In the genomic region with DNA sequence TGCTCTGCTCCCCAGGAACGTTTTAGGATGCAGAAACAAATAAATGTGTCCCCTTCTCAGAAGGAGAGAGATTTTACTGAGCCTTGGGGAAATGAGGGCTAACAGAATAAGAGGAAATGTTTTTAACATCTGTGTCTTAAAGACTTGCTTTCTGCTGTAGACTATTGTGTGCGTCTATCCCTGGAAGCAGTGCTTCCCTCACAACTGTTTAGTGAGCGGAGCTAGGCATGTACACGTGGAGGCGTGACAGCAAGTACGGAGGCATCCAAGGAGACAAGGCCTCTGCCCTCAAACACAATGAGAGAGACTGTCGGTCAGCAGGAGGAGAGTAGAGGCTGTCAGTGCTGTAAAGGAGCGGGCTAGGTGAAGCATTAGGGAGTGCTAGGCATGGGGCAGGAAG, we compare ENCODE assay signal across 2 cellular contexts.
TF ChIP-seq lines count a peak whose summit lies in the region.

No MANE protein-coding gene starts in this region.

TF ChIP-seq in GM23338, 12 proteins besides CTCF, POLR2A, EP300 and RAD21 (continues in another document):
- TF ChIP-seq, protein P1, sequence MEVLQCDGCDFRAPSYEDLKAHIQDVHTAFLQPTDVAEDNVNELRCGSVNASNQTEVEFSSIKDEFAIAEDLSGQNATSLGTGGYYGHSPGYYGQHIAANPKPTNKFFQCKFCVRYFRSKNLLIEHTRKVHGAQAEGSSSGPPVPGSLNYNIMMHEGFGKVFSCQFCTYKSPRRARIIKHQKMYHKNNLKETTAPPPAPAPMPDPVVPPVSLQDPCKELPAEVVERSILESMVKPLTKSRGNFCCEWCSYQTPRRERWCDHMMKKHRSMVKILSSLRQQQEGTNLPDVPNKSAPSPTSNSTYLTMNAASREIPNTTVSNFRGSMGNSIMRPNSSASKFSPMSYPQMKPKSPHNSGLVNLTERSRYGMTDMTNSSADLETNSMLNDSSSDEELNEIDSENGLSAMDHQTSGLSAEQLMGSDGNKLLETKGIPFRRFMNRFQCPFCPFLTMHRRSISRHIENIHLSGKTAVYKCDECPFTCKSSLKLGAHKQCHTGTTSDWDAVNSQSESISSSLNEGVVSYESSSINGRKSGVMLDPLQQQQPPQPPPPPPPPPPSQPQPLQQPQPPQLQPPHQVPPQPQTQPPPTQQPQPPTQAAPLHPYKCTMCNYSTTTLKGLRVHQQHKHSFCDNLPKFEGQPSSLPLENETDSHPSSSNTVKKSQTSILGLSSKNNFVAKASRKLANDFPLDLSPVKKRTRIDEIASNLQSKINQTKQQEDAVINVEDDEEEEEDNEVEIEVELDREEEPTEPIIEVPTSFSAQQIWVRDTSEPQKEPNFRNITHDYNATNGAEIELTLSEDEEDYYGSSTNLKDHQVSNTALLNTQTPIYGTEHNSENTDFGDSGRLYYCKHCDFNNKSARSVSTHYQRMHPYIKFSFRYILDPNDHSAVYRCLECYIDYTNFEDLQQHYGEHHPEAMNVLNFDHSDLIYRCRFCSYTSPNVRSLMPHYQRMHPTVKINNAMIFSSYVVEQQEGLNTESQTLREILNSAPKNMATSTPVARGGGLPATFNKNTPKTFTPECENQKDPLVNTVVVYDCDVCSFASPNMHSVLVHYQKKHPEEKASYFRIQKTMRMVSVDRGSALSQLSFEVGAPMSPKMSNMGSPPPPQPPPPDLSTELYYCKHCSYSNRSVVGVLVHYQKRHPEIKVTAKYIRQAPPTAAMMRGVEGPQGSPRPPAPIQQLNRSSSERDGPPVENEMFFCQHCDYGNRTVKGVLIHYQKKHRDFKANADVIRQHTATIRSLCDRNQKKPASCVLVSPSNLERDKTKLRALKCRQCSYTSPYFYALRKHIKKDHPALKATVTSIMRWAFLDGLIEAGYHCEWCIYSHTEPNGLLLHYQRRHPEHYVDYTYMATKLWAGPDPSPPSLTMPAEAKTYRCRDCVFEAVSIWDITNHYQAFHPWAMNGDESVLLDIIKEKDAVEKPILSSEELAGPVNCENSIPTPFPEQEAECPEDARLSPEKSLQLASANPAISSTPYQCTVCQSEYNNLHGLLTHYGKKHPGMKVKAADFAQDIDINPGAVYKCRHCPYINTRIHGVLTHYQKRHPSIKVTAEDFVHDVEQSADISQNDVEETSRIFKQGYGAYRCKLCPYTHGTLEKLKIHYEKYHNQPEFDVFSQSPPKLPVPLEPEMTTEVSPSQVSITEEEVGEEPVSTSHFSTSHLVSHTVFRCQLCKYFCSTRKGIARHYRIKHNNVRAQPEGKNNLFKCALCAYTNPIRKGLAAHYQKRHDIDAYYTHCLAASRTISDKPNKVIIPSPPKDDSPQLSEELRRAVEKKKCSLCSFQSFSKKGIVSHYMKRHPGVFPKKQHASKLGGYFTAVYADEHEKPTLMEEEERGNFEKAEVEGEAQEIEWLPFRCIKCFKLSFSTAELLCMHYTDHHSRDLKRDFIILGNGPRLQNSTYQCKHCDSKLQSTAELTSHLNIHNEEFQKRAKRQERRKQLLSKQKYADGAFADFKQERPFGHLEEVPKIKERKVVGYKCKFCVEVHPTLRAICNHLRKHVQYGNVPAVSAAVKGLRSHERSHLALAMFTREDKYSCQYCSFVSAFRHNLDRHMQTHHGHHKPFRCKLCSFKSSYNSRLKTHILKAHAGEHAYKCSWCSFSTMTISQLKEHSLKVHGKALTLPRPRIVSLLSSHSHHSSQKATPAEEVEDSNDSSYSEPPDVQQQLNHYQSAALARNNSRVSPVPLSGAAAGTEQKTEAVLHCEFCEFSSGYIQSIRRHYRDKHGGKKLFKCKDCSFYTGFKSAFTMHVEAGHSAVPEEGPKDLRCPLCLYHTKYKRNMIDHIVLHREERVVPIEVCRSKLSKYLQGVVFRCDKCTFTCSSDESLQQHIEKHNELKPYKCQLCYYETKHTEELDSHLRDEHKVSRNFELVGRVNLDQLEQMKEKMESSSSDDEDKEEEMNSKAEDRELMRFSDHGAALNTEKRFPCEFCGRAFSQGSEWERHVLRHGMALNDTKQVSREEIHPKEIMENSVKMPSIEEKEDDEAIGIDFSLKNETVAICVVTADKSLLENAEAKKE (CRISPR knock-in tag; IDR thresholded peaks at IDR 0.05) = no peak
- TF ChIP-seq ZNF331 (CRISPR knock-in tag; IDR thresholded peaks at IDR 0.05; ENCODE audit: low read depth) = no peak
- TF ChIP-seq NANOG (IDR thresholded peaks at IDR 0.05; ENCODE audit: borderline replicate concordance) = no peak
- TF ChIP-seq, protein P2, sequence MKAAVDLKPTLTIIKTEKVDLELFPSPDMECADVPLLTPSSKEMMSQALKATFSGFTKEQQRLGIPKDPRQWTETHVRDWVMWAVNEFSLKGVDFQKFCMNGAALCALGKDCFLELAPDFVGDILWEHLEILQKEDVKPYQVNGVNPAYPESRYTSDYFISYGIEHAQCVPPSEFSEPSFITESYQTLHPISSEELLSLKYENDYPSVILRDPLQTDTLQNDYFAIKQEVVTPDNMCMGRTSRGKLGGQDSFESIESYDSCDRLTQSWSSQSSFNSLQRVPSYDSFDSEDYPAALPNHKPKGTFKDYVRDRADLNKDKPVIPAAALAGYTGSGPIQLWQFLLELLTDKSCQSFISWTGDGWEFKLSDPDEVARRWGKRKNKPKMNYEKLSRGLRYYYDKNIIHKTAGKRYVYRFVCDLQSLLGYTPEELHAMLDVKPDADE (IDR thresholded peaks at IDR 0.05) = no peak
- no peak for TF ChIP-seq JUNB (IDR thresholded peaks at IDR 0.05; ENCODE audit: unreplicated experiment)
- TF ChIP-seq, protein P3, sequence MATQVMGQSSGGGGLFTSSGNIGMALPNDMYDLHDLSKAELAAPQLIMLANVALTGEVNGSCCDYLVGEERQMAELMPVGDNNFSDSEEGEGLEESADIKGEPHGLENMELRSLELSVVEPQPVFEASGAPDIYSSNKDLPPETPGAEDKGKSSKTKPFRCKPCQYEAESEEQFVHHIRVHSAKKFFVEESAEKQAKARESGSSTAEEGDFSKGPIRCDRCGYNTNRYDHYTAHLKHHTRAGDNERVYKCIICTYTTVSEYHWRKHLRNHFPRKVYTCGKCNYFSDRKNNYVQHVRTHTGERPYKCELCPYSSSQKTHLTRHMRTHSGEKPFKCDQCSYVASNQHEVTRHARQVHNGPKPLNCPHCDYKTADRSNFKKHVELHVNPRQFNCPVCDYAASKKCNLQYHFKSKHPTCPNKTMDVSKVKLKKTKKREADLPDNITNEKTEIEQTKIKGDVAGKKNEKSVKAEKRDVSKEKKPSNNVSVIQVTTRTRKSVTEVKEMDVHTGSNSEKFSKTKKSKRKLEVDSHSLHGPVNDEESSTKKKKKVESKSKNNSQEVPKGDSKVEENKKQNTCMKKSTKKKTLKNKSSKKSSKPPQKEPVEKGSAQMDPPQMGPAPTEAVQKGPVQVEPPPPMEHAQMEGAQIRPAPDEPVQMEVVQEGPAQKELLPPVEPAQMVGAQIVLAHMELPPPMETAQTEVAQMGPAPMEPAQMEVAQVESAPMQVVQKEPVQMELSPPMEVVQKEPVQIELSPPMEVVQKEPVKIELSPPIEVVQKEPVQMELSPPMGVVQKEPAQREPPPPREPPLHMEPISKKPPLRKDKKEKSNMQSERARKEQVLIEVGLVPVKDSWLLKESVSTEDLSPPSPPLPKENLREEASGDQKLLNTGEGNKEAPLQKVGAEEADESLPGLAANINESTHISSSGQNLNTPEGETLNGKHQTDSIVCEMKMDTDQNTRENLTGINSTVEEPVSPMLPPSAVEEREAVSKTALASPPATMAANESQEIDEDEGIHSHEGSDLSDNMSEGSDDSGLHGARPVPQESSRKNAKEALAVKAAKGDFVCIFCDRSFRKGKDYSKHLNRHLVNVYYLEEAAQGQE (IDR thresholded peaks at IDR 0.05; ENCODE audit: unreplicated experiment) = no peak
- TF ChIP-seq POLR2AphosphoS5 (IDR thresholded peaks at IDR 0.05; ENCODE audit: low read depth) = no peak
- no peak for TF ChIP-seq STAT1 (IDR thresholded peaks at IDR 0.05; ENCODE audit: unreplicated experiment)
- no peak for TF ChIP-seq ZNF114 (CRISPR knock-in tag; IDR thresholded peaks at IDR 0.05)
- no peak for TF ChIP-seq CREB1 (CRISPR knock-in tag; IDR thresholded peaks at IDR 0.05; ENCODE audit: low read depth)

TF ChIP-seq in WTC11, 78 proteins besides CTCF, POLR2A, EP300 and RAD21 (continued from another document):
- TF ChIP-seq SP1 (CRISPR knock-in tag; conservative IDR thresholded peaks at IDR 0.05) (no peak), KAT7 (CRISPR knock-in tag; IDR thresholded peaks at IDR 0.05; ENCODE audit: borderline replicate concordance) (no peak), RORB (CRISPR knock-in tag; IDR thresholded peaks at IDR 0.05) (no peak), TEAD1 (CRISPR knock-in tag; IDR thresholded peaks at IDR 0.05) (no peak)
- TF ChIP-seq, protein P4, sequence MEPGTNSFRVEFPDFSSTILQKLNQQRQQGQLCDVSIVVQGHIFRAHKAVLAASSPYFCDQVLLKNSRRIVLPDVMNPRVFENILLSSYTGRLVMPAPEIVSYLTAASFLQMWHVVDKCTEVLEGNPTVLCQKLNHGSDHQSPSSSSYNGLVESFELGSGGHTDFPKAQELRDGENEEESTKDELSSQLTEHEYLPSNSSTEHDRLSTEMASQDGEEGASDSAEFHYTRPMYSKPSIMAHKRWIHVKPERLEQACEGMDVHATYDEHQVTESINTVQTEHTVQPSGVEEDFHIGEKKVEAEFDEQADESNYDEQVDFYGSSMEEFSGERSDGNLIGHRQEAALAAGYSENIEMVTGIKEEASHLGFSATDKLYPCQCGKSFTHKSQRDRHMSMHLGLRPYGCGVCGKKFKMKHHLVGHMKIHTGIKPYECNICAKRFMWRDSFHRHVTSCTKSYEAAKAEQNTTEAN (CRISPR knock-in tag; IDR thresholded peaks at IDR 0.05) = no peak
- TF ChIP-seq, protein P5, sequence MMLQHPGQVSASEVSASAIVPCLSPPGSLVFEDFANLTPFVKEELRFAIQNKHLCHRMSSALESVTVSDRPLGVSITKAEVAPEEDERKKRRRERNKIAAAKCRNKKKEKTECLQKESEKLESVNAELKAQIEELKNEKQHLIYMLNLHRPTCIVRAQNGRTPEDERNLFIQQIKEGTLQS (CRISPR knock-in tag; conservative IDR thresholded peaks at IDR 0.05) = no peak
